ENCODE assay signal across 25 cellular contexts in the genomic region with DNA sequence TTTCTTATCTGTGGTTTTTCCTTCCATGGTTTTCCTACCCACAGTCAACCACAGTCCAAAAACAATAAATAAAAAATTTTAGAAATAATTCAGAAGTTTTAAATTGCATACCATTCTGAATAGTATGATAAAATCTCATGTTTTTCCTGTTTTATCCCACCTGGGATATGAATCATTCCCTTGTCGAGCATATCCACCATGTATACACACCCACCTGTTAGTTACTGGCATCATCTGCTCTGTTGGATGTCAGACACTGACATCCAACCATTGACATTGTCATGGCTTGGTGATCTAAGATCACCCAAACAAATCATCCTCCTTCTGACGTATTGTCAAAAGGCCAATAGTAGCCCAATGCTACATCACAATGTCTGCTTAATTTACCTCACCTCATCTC.
DNase-seq lines count a peak whose midpoint lies in the region; ATAC-seq, FAIRE-seq and TF ChIP-seq lines count a peak whose summit lies in the region.
"Had no signal": no experiment of that assay in that cellular context is flagged by ENCODE, and none has a peak within 500 bp of the region (broad histone marks: within the 10 kb centered on the region; RNA-seq: fewer than 3 reads in every experiment).

No MANE protein-coding gene starts in this region.

- peaks cover 4% of the 10 kb centered on the region for H3F3A ChIP-seq in SK-N-SH (replicated peaks; ENCODE audit: insufficient read depth)

- no peaks in the 10 kb centered on the region for H3K27me3 ChIP-seq in SK-N-SH (ENCODE audit: insufficient read depth)
- H3K27me3 ChIP-seq in aorta (ENCODE audit: control insufficient read depth in 1 of 2, insufficient read depth in 2 of 2, low read length in 1 of 2), result no peaks in the 10 kb centered on the region
- H3K27me3 ChIP-seq: BLaER1 treated with 17β-estradiol and CSF1 and Interleukin-3, amounts not matched to agents 10 nM and 100 nM had no signal

- H3K4me1 ChIP-seq in SK-N-SH (ENCODE audit: control insufficient read depth in 1 of 2, insufficient read depth in 2 of 2, low read depth in 1 of 2, low read length in 1 of 2) (no peaks in the 10 kb centered on the region), aorta (ENCODE audit: control insufficient read depth in 1 of 2, insufficient read depth in 2 of 2, low read length in 2 of 2) (no peaks in the 10 kb centered on the region)
- H3K4me1 ChIP-seq: A549; BLaER1 treated with 17β-estradiol and CSF1 and Interleukin-3, amounts not matched to agents 10 nM and 100 nM; Caco-2 had no signal

- no peak overlapping the region for H3K4me2 ChIP-seq in SK-N-SH
- H3K4me2 ChIP-seq: A549; BLaER1 treated with 17β-estradiol and CSF1 and Interleukin-3, amounts not matched to agents 10 nM and 100 nM had no signal

- CTCF ChIA-PET in SK-N-SH (lab: Yijun Ruan, JAX), result interaction anchor here (1.4 kb wide), 1 partner anchor 914 kb away, joined by 3 read pairs; no protein-coding TSS in a partner anchor

- no peak for ATAC-seq in SK-N-SH treated with all-trans-retinoic acid at 6 μM for 48 hours
- no peak for ATAC-seq in HG03139 (IDR thresholded peaks at IDR 0.05; ENCODE audit: unreplicated experiment)
- no peak for ATAC-seq in aorta (ENCODE audit: low FRiP score)
- ATAC-seq: A549; CD8-positive, alpha-beta T cell had no signal

- no peak overlapping the region for H3K9ac ChIP-seq in SK-N-SH
- H3K9ac ChIP-seq: BLaER1 treated with 17β-estradiol and CSF1 and Interleukin-3, amounts not matched to agents 10 nM and 100 nM had no signal

- no peaks in the 10 kb centered on the region for H3K79me2 ChIP-seq in SK-N-SH (ENCODE audit: insufficient read depth)

- peaks cover 15% of the 10 kb centered on the region; the same call in 1 of the 2 replicates for H3K9me3 ChIP-seq in SK-N-SH
- H3K9me3 ChIP-seq in aorta (ENCODE audit: control insufficient read depth, low read length), result no peaks in the 10 kb centered on the region
- H3K9me3 ChIP-seq: A549, Caco-2 had no signal

- H3K36me3 ChIP-seq in SK-N-SH (replicated peaks in 1 of 2; ENCODE audit: control insufficient read depth in 1 of 2, insufficient read depth in 2 of 2, low read length in 1 of 2), result no peaks in the 10 kb centered on the region
- H3K36me3 ChIP-seq in aorta (ENCODE audit: control insufficient read depth in 1 of 2, insufficient read depth in 2 of 2, low read length in 1 of 2), result no peaks in the 10 kb centered on the region
- H3K36me3 ChIP-seq: BLaER1 treated with 17β-estradiol and CSF1 and Interleukin-3, amounts not matched to agents 10 nM and 100 nM had no signal

- WGBS in SK-N-SH (ENCODE audit: low lambda C conversion rate), result 49% methylated on average over 2 of the region's 2 CpGs
- 56 to 64% methylated on average over 2 of the region's 2 CpGs for WGBS in aorta, 2 donors

- no peak overlapping the region for H3K27ac ChIP-seq in SK-N-SH (ENCODE audit: low read depth in 2 of 2, low read length in 1 of 2)
- no peak overlapping the region for H3K27ac ChIP-seq in aorta (ENCODE audit: low read depth in 1 of 2, low read length in 2 of 2)
- H3K27ac ChIP-seq: 22Rv1; A549; BLaER1 treated with 17β-estradiol and CSF1 and Interleukin-3, amounts not matched to agents 10 nM and 100 nM; C4-2B had no signal

- H2AFZ ChIP-seq in SK-N-SH (ENCODE audit: low read depth), result no peak overlapping the region

- DNase-seq in SK-N-SH (no peak), LHCN-M2 (ENCODE audit: low read depth) (peak; percentile 27), fibroblast of the aortic adventitia (ENCODE audit: low read depth) (peak; percentile 50), urothelium cell line (ENCODE audit: low spot score) (no peak), aorta (no peak), GF-D8 (lab: John Stamatoyannopoulos, UW) (no peak)
- DNase-seq: AML-193; Caco-2; Calu3; CD4-positive, alpha-beta T cell; CD8-positive, alpha-beta T cell; DMS 273 treated with DMSO at 0.1 percent for 48 hours; DMS153; DMS53; DMS79; EL; GDM1 had no signal

- no peak for TF ChIP-seq EP300 in SK-N-SH (IDR thresholded peaks at IDR 0.05; ENCODE audit: borderline replicate concordance in 1 of 2, low read depth in 1 of 2, low read length in 1 of 2)

- peak; percentile 81 for FAIRE-seq in urothelium cell line (lab: Jason Lieb, UNC)
- FAIRE-seq: A549, GM12891, GM19239 had no signal

- no peak for TF ChIP-seq RAD21 in SK-N-SH (IDR thresholded peaks at IDR 0.05; ENCODE audit: low read length)

- no peaks in the 10 kb centered on the region for H4K20me1 ChIP-seq in SK-N-SH (ENCODE audit: insufficient read depth)
- H4K20me1 ChIP-seq: BLaER1 treated with 17β-estradiol and CSF1 and Interleukin-3, amounts not matched to agents 10 nM and 100 nM had no signal

- POLR2A ChIA-PET in SK-N-SH (lab: Yijun Ruan, JAX), result no interaction called here

- no peak for TF ChIP-seq CTCF in SK-N-SH (IDR thresholded peaks at IDR 0.05)
- no peak for TF ChIP-seq CTCF in fibroblast of the aortic adventitia (IDR thresholded peaks at IDR 0.05; ENCODE audit: insufficient read depth, low read length)

- no peaks in the 10 kb centered on the region for H3K9me2 ChIP-seq in SK-N-SH

- H3K4me3 ChIP-seq in SK-N-SH (ENCODE audit: low read depth in 2 of 2, low read length in 1 of 2) (no peak overlapping the region), fibroblast of the aortic adventitia (ENCODE audit: low read depth, low read length) (no peak overlapping the region), aorta (ENCODE audit: low read length in 2 of 2) (no peak overlapping the region)
- H3K4me3 ChIP-seq: A549; BLaER1 treated with 17β-estradiol and CSF1 and Interleukin-3, amounts not matched to agents 10 nM and 100 nM had no signal

- intact Hi-C loops in aorta (cut with DNase I), result no loop called here

TF ChIP-seq in SK-N-SH treated with all-trans-retinoic acid at 6 μM for 48 hours, 23 proteins besides CTCF, POLR2A, EP300 and RAD21:
- peak; percentile 46 for TF ChIP-seq ISL1 (CRISPR knock-in tag; IDR thresholded peaks at IDR 0.05)
- TF ChIP-seq SNAI2 (CRISPR knock-in tag; IDR thresholded peaks at IDR 0.05), result no peak
- no peak for TF ChIP-seq RARB (CRISPR knock-in tag; IDR thresholded peaks at IDR 0.05)

TF ChIP-seq in SK-N-SH, 30 proteins besides CTCF, POLR2A, EP300 and RAD21 (continues in another document):
- TF ChIP-seq RXRA (IDR thresholded peaks at IDR 0.05; ENCODE audit: borderline replicate concordance, low read depth), result no peak
- TF ChIP-seq, protein P1, sequence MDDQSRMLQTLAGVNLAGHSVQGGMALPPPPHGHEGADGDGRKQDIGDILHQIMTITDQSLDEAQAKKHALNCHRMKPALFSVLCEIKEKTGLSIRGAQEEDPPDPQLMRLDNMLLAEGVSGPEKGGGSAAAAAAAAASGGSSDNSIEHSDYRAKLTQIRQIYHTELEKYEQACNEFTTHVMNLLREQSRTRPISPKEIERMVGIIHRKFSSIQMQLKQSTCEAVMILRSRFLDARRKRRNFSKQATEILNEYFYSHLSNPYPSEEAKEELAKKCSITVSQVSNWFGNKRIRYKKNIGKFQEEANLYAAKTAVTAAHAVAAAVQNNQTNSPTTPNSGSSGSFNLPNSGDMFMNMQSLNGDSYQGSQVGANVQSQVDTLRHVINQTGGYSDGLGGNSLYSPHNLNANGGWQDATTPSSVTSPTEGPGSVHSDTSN (IDR thresholded peaks at IDR 0.05), result no peak
- no peak for TF ChIP-seq CHD2 (IDR thresholded peaks at IDR 0.05; ENCODE audit: low read length, partially characterized antibody)
- TF ChIP-seq RCOR1 (IDR thresholded peaks at IDR 0.05; ENCODE audit: low read length), result no peak
- TF ChIP-seq NRF1 (IDR thresholded peaks at IDR 0.05; ENCODE audit: low read depth, low read length), result no peak
- no peak for TF ChIP-seq ELF1 (IDR thresholded peaks at IDR 0.05)
- TF ChIP-seq, protein P2, sequence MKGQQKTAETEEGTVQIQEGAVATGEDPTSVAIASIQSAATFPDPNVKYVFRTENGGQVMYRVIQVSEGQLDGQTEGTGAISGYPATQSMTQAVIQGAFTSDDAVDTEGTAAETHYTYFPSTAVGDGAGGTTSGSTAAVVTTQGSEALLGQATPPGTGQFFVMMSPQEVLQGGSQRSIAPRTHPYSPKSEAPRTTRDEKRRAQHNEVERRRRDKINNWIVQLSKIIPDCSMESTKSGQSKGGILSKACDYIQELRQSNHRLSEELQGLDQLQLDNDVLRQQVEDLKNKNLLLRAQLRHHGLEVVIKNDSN (IDR thresholded peaks at IDR 0.05; ENCODE audit: borderline replicate concordance, low read depth), result no peak
- no peak for TF ChIP-seq SIN3A (IDR thresholded peaks at IDR 0.05; ENCODE audit: borderline replicate concordance, low read depth, low read length)
- TF ChIP-seq FOXM1 (IDR thresholded peaks at IDR 0.05; ENCODE audit: low read depth), result no peak
- no peak for TF ChIP-seq USF2 (IDR thresholded peaks at IDR 0.05; ENCODE audit: borderline replicate concordance, low read depth, low read length)
- no peak for TF ChIP-seq GABPA (IDR thresholded peaks at IDR 0.05; ENCODE audit: low read depth)
- TF ChIP-seq NFIC (IDR thresholded peaks at IDR 0.05; ENCODE audit: borderline replicate concordance), result no peak
- no peak for TF ChIP-seq TAF1 (IDR thresholded peaks at IDR 0.05; ENCODE audit: borderline replicate concordance, low read depth, low read length)
- no peak for TF ChIP-seq RFX5 (IDR thresholded peaks at IDR 0.05; ENCODE audit: low read length)
- no peak for TF ChIP-seq FOXJ3 (CRISPR knock-in tag; IDR thresholded peaks at IDR 0.05)
- no peak for TF ChIP-seq GATA2 (CRISPR knock-in tag; IDR thresholded peaks at IDR 0.05)

Comparison
In these comparisons a context has a peak if more than half of its experiments do, and no peak if none do; other contexts are left out.
1. DNase-seq: peak in LHCN-M2 (single experiment) and fibroblast of the aortic adventitia (single experiment); none in SK-N-SH (single experiment), urothelium cell line (single experiment), aorta (0 of 2) and GF-D8 (single experiment).